In the genomic region with DNA sequence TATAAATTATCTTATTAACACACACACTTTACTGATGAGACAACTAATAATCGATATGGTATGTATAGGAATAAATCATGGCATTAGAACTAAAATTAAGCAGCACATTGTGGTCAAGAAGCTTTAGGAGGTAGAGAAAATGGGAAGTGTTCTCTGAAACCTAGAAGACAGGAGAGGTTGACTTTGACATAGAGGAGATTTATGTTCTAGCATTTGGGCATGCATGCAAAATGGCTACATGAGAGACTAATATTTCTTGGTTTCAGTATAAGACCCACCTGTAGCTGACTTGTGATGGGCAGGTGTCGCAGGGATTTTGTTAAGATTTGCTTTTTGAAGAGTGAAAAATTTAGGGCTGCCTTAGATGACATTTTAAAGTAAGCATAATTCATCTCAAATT, we compare ENCODE assay signal across 1 cellular context.
TF ChIP-seq lines count a peak whose summit lies in the region.

No MANE protein-coding gene starts in this region.

TF ChIP-seq in HepG2, 621 proteins besides CTCF, POLR2A, EP300 and RAD21 (continued from another document):
- TF ChIP-seq, protein P1, sequence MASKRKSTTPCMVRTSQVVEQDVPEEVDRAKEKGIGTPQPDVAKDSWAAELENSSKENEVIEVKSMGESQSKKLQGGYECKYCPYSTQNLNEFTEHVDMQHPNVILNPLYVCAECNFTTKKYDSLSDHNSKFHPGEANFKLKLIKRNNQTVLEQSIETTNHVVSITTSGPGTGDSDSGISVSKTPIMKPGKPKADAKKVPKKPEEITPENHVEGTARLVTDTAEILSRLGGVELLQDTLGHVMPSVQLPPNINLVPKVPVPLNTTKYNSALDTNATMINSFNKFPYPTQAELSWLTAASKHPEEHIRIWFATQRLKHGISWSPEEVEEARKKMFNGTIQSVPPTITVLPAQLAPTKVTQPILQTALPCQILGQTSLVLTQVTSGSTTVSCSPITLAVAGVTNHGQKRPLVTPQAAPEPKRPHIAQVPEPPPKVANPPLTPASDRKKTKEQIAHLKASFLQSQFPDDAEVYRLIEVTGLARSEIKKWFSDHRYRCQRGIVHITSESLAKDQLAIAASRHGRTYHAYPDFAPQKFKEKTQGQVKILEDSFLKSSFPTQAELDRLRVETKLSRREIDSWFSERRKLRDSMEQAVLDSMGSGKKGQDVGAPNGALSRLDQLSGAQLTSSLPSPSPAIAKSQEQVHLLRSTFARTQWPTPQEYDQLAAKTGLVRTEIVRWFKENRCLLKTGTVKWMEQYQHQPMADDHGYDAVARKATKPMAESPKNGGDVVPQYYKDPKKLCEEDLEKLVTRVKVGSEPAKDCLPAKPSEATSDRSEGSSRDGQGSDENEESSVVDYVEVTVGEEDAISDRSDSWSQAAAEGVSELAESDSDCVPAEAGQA (IDR thresholded peaks at IDR 0.05; ENCODE audit: low read depth): no peak
- TF ChIP-seq, protein P1 (CRISPR knock-in tag; IDR thresholded peaks at IDR 0.05; ENCODE audit: borderline replicate concordance): no peak
- TF ChIP-seq ZNF816 (CRISPR knock-in tag; IDR thresholded peaks at IDR 0.05; ENCODE audit: borderline replicate concordance): no peak
- TF ChIP-seq MLX (CRISPR knock-in tag; IDR thresholded peaks at IDR 0.05): no peak
- no peak for TF ChIP-seq GFI1 (CRISPR knock-in tag; IDR thresholded peaks at IDR 0.05; ENCODE audit: borderline replicate concordance)
- TF ChIP-seq KMT2B (CRISPR knock-in tag; IDR thresholded peaks at IDR 0.05): no peak
- TF ChIP-seq ZMYM3 (CRISPR knock-in tag; IDR thresholded peaks at IDR 0.05): no peak
- TF ChIP-seq, protein P2, sequence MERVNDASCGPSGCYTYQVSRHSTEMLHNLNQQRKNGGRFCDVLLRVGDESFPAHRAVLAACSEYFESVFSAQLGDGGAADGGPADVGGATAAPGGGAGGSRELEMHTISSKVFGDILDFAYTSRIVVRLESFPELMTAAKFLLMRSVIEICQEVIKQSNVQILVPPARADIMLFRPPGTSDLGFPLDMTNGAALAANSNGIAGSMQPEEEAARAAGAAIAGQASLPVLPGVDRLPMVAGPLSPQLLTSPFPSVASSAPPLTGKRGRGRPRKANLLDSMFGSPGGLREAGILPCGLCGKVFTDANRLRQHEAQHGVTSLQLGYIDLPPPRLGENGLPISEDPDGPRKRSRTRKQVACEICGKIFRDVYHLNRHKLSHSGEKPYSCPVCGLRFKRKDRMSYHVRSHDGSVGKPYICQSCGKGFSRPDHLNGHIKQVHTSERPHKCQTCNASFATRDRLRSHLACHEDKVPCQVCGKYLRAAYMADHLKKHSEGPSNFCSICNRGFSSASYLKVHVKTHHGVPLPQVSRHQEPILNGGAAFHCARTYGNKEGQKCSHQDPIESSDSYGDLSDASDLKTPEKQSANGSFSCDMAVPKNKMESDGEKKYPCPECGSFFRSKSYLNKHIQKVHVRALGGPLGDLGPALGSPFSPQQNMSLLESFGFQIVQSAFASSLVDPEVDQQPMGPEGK (CRISPR knock-in tag; IDR thresholded peaks at IDR 0.05): no peak
- no peak for TF ChIP-seq CENPT (CRISPR knock-in tag; IDR thresholded peaks at IDR 0.05; ENCODE audit: low read depth)
- TF ChIP-seq ZNF772 (CRISPR knock-in tag; IDR thresholded peaks at IDR 0.05): no peak
